ENCODE assay signal across 21 cellular contexts in the genomic region with DNA sequence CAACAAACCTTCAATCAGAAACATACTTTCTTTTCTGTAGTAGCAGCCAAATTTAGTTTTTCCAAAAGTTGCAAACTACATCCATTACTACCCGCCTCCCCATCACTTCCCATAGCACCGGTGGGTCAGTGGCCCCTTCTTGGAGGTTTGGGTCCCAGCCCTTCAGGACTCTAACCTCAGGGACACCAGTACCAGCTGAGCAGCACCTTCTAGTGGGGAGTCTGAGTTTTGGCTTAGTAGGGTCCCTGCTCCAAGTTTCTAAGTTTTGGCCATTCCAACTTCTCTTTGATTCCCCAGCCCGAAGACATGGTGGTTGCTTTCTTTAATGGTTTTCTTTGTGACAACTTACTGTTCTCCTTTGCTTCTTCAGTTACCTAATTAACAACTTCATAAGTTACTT.
"Had no signal": no experiment of that assay in that cellular context is flagged by ENCODE, and none has a peak within 500 bp of the region (broad histone marks: within the 10 kb centered on the region; RNA-seq: fewer than 3 reads in every experiment).

No MANE protein-coding gene starts in this region.

- H3K4me3 ChIP-seq: ascending aorta, breast epithelium, esophagus muscularis mucosa, ovary, right lobe of liver, smooth muscle cell, thoracic aorta, upper lobe of left lung had no signal

- ATAC-seq: activated CD4-positive, alpha-beta T cell treated with anti-CD3 and anti-CD28 coated beads for 36 hours; left cardiac atrium; naive thymus-derived CD8-positive, alpha-beta T cell; stimulated activated effector memory CD8-positive, alpha-beta T cell treated with anti-CD3 and anti-CD28 coated beads, Interleukin-12 subunit alpha, Interleukin-12 subunit beta, amount 100 ng/mL, for 72 hours had no signal

- H3K36me3 Mint-ChIP-seq: activated naive CD4-positive, alpha-beta T cell treated with anti-CD3 and anti-CD28 coated beads, Interleukin-2, amount 50 U/mL, for 24 hours; stimulated activated effector memory CD8-positive, alpha-beta T cell treated with anti-CD3 and anti-CD28 coated beads, Interleukin-12 subunit alpha, Interleukin-12 subunit beta, amount 100 ng/mL, for 72 hours had no signal

- H3K9me3 ChIP-seq: ascending aorta, breast epithelium, esophagus muscularis mucosa, ovary, right lobe of liver, thoracic aorta, upper lobe of left lung had no signal

- DNase-seq: activated CD4-positive, alpha-beta T cell treated with anti-CD3 and anti-CD28 coated beads for 36 hours; activated CD4-positive, alpha-beta T cell treated with anti-CD3 and anti-CD28 coated beads, Interleukin-2, amount 50 U/mL, for 48 hours; activated gamma-delta T cell; cortex of kidney; effector CD4-positive, alpha-beta T cell; left cardiac atrium; mesenchymal stem cell; naive thymus-derived CD8-positive, alpha-beta T cell; ovary; right lobe of liver; stimulated activated CD4-positive, alpha-beta T cell treated with anti-CD3 and anti-CD28 coated beads, Interleukin-4, amount 100 ng/mL, for 24 hours; T-helper 2 cell; upper lobe of left lung had no signal

- H3K27me3 Mint-ChIP-seq: activated naive CD4-positive, alpha-beta T cell treated with anti-CD3 and anti-CD28 coated beads, Interleukin-2, amount 50 U/mL, for 24 hours had no signal

- H3K27ac Mint-ChIP-seq: activated CD4-positive, alpha-beta T cell treated with anti-CD3 and anti-CD28 coated beads for 36 hours; activated naive CD4-positive, alpha-beta T cell treated with anti-CD3 and anti-CD28 coated beads, Interleukin-2, amount 50 U/mL, for 24 hours; naive thymus-derived CD8-positive, alpha-beta T cell; stimulated activated effector memory CD8-positive, alpha-beta T cell treated with anti-CD3 and anti-CD28 coated beads, Interleukin-12 subunit alpha, Interleukin-12 subunit beta, amount 100 ng/mL, for 72 hours had no signal

- H3K4me3 Mint-ChIP-seq: activated CD4-positive, alpha-beta T cell treated with anti-CD3 and anti-CD28 coated beads for 36 hours; activated naive CD4-positive, alpha-beta T cell treated with anti-CD3 and anti-CD28 coated beads, Interleukin-2, amount 50 U/mL, for 24 hours; naive thymus-derived CD8-positive, alpha-beta T cell; stimulated activated effector memory CD8-positive, alpha-beta T cell treated with anti-CD3 and anti-CD28 coated beads, Interleukin-12 subunit alpha, Interleukin-12 subunit beta, amount 100 ng/mL, for 72 hours had no signal

- H3K9me3 Mint-ChIP-seq: activated naive CD4-positive, alpha-beta T cell treated with anti-CD3 and anti-CD28 coated beads, Interleukin-2, amount 50 U/mL, for 24 hours had no signal

- H3K27ac ChIP-seq: ascending aorta, breast epithelium, esophagus muscularis mucosa, ovary, right lobe of liver, thoracic aorta, upper lobe of left lung, VCaP had no signal

- H3K4me1 ChIP-seq: ascending aorta, breast epithelium, esophagus muscularis mucosa, right lobe of liver, upper lobe of left lung had no signal

- H3K27me3 ChIP-seq: ascending aorta, breast epithelium, esophagus muscularis mucosa, ovary, right lobe of liver, upper lobe of left lung had no signal

- H3K36me3 ChIP-seq: ascending aorta, breast epithelium, esophagus muscularis mucosa, ovary, right lobe of liver, thoracic aorta, upper lobe of left lung had no signal

- H3K4me1 Mint-ChIP-seq: activated CD4-positive, alpha-beta T cell treated with anti-CD3 and anti-CD28 coated beads for 36 hours; activated naive CD4-positive, alpha-beta T cell treated with anti-CD3 and anti-CD28 coated beads, Interleukin-2, amount 50 U/mL, for 24 hours; naive thymus-derived CD8-positive, alpha-beta T cell; stimulated activated effector memory CD8-positive, alpha-beta T cell treated with anti-CD3 and anti-CD28 coated beads, Interleukin-12 subunit alpha, Interleukin-12 subunit beta, amount 100 ng/mL, for 72 hours had no signal
